Comparison of ENCODE assay signal across 10 cellular contexts in the genomic region with DNA sequence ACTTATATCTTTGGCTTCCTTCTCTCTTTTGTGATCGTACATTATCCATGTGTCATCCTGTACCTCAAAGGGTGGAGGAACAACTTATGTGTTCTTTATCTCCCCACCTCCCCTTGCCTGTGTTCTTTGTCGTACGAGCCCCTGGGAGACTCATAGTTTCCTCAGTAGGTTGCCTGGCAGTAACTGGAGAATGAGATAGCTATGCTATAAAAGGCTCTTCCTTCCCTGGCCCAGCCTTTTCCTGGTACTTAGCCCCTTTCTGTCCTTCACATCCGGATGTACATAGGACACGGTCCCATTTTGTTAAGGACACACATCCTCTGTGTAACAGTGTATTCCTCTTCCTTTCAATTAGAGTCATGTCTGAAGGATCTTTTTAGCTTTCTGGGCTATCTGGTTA. TPM values are rescaled to one million over a fixed set of nuclear protein-coding genes. Genes with fewer than 3 reads are reported as not detected.
A peak's percentile ranks its signal among the peaks of the same experiment; 100 is the strongest.
DNase-seq lines count a peak whose midpoint lies in the region; ATAC-seq and TF ChIP-seq lines count a peak whose summit lies in the region.
"Had no signal": no experiment of that assay in that cellular context is flagged by ENCODE, and none has a peak within 500 bp of the region (broad histone marks: within the 10 kb centered on the region; RNA-seq: fewer than 3 reads in every experiment).

No MANE protein-coding gene starts in this region.

- no peak overlapping the region for H3K18ac ChIP-seq in neuronal stem cell (ENCODE audit: low read length)

- H2BK12ac ChIP-seq in neuronal stem cell (ENCODE audit: low read length) = no peak overlapping the region

- intact Hi-C loops in uterus (cut with DNase I; ENCODE audit: low total_unique reads) = no loop called here

- no peak overlapping the region for H3K9ac ChIP-seq in neuronal stem cell (ENCODE audit: low read depth, low read length, poor library complexity)

- H4K91ac ChIP-seq in neuronal stem cell (ENCODE audit: low read depth, low read length, poor library complexity) = no peak overlapping the region

- no peaks in the 10 kb centered on the region for H3K79me1 ChIP-seq in neuronal stem cell (ENCODE audit: low read depth, low read length)

- no peak for TF ChIP-seq POLR2A in uterus (IDR thresholded peaks at IDR 0.05)

- no peak overlapping the region for H2BK120ac ChIP-seq in neuronal stem cell (ENCODE audit: low read depth, low read length)

- no peak overlapping the region for H3K14ac ChIP-seq in neuronal stem cell (ENCODE audit: low read length)

- TF ChIP-seq CTCF in fibroblast of mammary gland (conservative IDR thresholded peaks at IDR 0.05; ENCODE audit: control insufficient read depth, insufficient read depth, low read depth, low read length) (no peak), uterus (IDR thresholded peaks at IDR 0.05) (no peak)

- DNase-seq in activated CD4-positive, CD25-positive, alpha-beta regulatory T cell (lab: John Stamatoyannopoulos, UW) = no peak
- DNase-seq in NCI-H2029 (lab: John Stamatoyannopoulos, UW) = peak; percentile 46
- DNase-seq in fibroblast of mammary gland (ENCODE audit: low read depth) = peak; percentile 37
- no peak for DNase-seq in neuronal stem cell (ENCODE audit: low spot score)
- DNase-seq in mesenteric fat pad (ENCODE audit: low spot score) = no peak
- DNase-seq in uterus = no peak
- no peak for DNase-seq in NCI-H1417 (lab: John Stamatoyannopoulos, UW)
- DNase-seq: NCI-H2227 treated with DMSO at 0.1 percent for 48 hours had no signal

- no peak overlapping the region for H2BK15ac ChIP-seq in neuronal stem cell (ENCODE audit: low read length)

- H2AFZ ChIP-seq in neuronal stem cell (ENCODE audit: low read length) = peak overlapping the region; percentile 49

- WGBS in neuronal stem cell (ENCODE audit: extremely low coverage in 2 of 2, insufficient read length in 2 of 2, insufficient replicate concordance in 1 of 2), 2 donors = no CpG with 5 or more reads among the region's 5 CpGs

- H2AK5ac ChIP-seq in neuronal stem cell (ENCODE audit: low read depth, low read length) = no peak overlapping the region

- H3K27me3 ChIP-seq in neuronal stem cell (ENCODE audit: control insufficient read depth in 3 of 3, insufficient read depth in 3 of 3, low read depth in 1 of 3, low read length in 3 of 3) = no peaks in the 10 kb centered on the region
- no peaks in the 10 kb centered on the region for H3K27me3 ChIP-seq in uterus

- H3K4me2 ChIP-seq in neuronal stem cell (ENCODE audit: insufficient read depth, low read length, poor library complexity, severe bottlenecking) = no peak overlapping the region

- no peak overlapping the region for H2BK5ac ChIP-seq in neuronal stem cell (ENCODE audit: low read length)

- H3K9me3 ChIP-seq in neuronal stem cell (replicated peaks in 1 of 2; ENCODE audit: control insufficient read depth in 2 of 2, insufficient read depth in 1 of 2, low read depth in 1 of 2, low read length in 2 of 2) (no peaks in the 10 kb centered on the region), uterus (no peaks in the 10 kb centered on the region)

- H3K4me1 ChIP-seq in neuronal stem cell (ENCODE audit: control insufficient read depth in 2 of 2, insufficient read depth in 1 of 2, low read depth in 1 of 2, low read length in 2 of 2) = peaks cover 2 to 13% of the 10 kb centered on the region in 2 donors
- no peaks in the 10 kb centered on the region for H3K4me1 ChIP-seq in uterus

- H3K4me3 ChIP-seq in fibroblast of mammary gland (ENCODE audit: control insufficient read depth, low read depth, low read length) = no peak overlapping the region
- H3K4me3 ChIP-seq in neuronal stem cell (ENCODE audit: low read length in 2 of 2) = no peak overlapping the region
- no peak overlapping the region for H3K4me3 ChIP-seq in uterus

- peak; percentile 15 to 33 for ATAC-seq in activated CD4-positive, CD25-positive, alpha-beta regulatory T cell treated with anti-CD3 and anti-CD28 coated beads, Interleukin-2, amount 50 U/mL, for 24 hours

- no peaks in the 10 kb centered on the region for H3K36me3 ChIP-seq in neuronal stem cell (replicated peaks in 1 of 2; ENCODE audit: control insufficient read depth in 2 of 2, insufficient read depth in 2 of 2, low read length in 2 of 2)
- H3K36me3 ChIP-seq in uterus = no peaks in the 10 kb centered on the region

- H3K27ac ChIP-seq in neuronal stem cell (replicated peaks; ENCODE audit: low read length) (no peak overlapping the region), uterus (no peak overlapping the region)
- H3K27ac ChIP-seq: HL-60 had no signal

- H3K4ac ChIP-seq in neuronal stem cell (ENCODE audit: low read length) = no peak overlapping the region

- H3K23ac ChIP-seq in neuronal stem cell (ENCODE audit: low read depth, low read length, poor library complexity) = no peak overlapping the region

- no peak overlapping the region for H4K8ac ChIP-seq in neuronal stem cell (ENCODE audit: low read depth, low read length)

RNA-seq across cellular contexts. Expression of a gene that starts 32.1 kb away (rescaled TPM):
- polyA plus RNA-seq in neuronal stem cell (2013, experiment 1 of 2) = 3.1 TPM
- polyA plus RNA-seq in neuronal stem cell (2013, experiment 2 of 2) = 3.1 TPM
- total RNA-seq in mesenteric fat pad = 12.2 TPM
- 10 to 100 TPM in 3 of 4 donors, 1 to 10 TPM in 1; 9.7 to 63.0 (median 19.5) TPM for total RNA-seq in uterus

Comparison
In these comparisons a context has a peak if more than half of its experiments do, and no peak if none do; other contexts are left out.
1. DNase-seq: peak in NCI-H2029 (single experiment) and fibroblast of mammary gland (single experiment); none in activated CD4-positive, CD25-positive, alpha-beta regulatory T cell (0 of 4), neuronal stem cell (single experiment), mesenteric fat pad (single experiment), uterus (0 of 2) and NCI-H1417 (0 of 3).